In the genomic region with DNA sequence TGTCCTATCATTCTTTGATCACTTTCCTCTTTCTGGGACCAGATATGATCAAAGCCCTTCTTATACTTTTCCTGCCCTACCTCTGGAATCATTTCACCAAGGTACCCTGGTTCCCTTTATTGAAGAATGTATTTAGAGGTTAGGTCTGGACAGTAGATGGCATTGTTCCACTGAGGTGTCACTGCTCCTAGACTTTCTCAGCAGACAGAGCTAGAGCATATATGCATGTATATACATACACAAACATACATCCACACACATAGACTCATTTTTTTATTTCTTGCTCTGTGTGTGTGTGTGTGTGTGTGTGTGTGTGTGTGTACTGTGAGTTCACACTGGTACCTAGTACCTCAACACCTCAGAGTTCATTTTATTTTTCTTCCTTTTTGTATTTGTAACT, we compare ENCODE assay signal across 12 cellular contexts. TPM values are rescaled to one million over a fixed set of nuclear protein-coding genes. Genes with fewer than 3 reads are reported as not detected.
DNase-seq lines count a peak whose midpoint lies in the region; ATAC-seq, FAIRE-seq and TF ChIP-seq lines count a peak whose summit lies in the region.
"Had no signal": no experiment of that assay in that cellular context is flagged by ENCODE, and none has a peak within 500 bp of the region (broad histone marks: within the 10 kb centered on the region; RNA-seq: fewer than 3 reads in every experiment).

No MANE protein-coding gene starts in this region.

- FAIRE-seq in frontal cortex (lab: Jason Lieb, UNC) = no peak

- H3K36me3 ChIP-seq in mucosa of descending colon (ENCODE audit: low read depth) = no peaks in the 10 kb centered on the region
- H3K36me3 ChIP-seq: SJSA1 had no signal

- peak; percentile 66 for ATAC-seq in mucosa of descending colon
- no peak for ATAC-seq in HG03378 (IDR thresholded peaks at IDR 0.05; ENCODE audit: unreplicated experiment)

- H3K4me3 ChIP-seq in GM12865 (ENCODE audit: low read depth, low read length) (no peak overlapping the region), astrocyte of the spinal cord (ENCODE audit: low read depth, low read length) (no peak overlapping the region), mucosa of descending colon (no peak overlapping the region)
- H3K4me3 ChIP-seq: SJSA1 had no signal

- peak; percentile 11 for DNase-seq in GM12865 (ENCODE audit: low read depth)
- peak; percentile 7 for DNase-seq in MV-4-11 (lab: John Stamatoyannopoulos, UW)
- DNase-seq in astrocyte of the spinal cord (ENCODE audit: low read depth, low spot score) = peak; percentile 19
- peak in 1 of 3 donors; percentile 29 for DNase-seq in mucosa of descending colon
- DNase-seq in NOMO-1 (lab: John Stamatoyannopoulos, UW; ENCODE audit: unreplicated experiment in 2 of 2) = no peak
- no peak for DNase-seq in OCI-M2 (lab: John Stamatoyannopoulos, UW; ENCODE audit: unreplicated experiment)
- DNase-seq in frontal cortex (ENCODE audit: low spot score in 2 of 2) = no peak
- DNase-seq: activated naive CD4-positive, alpha-beta T cell treated with Interleukin-2 at 50 U/mL for 16 hours; foreskin melanocyte; nucleus accumbens had no signal

- TF ChIP-seq CTCF in GM12865 (IDR thresholded peaks at IDR 0.05; ENCODE audit: insufficient read depth, low read depth, low read length, missing control alignments) (peak; percentile 1), astrocyte of the spinal cord (IDR thresholded peaks at IDR 0.05; ENCODE audit: low read depth, low read length) (peak; percentile 14), mucosa of descending colon (IDR thresholded peaks at IDR 0.05) (no peak)

- intact Hi-C loops in mucosa of descending colon (cut with DNase I, micrococcal nuclease) = no loop called here

- in situ Hi-C loops in astrocyte of the spinal cord (cut with HindIII; ENCODE audit: low sequenced_read_pairs) = no loop called here

- H3K9me3 ChIP-seq in mucosa of descending colon = no peaks in the 10 kb centered on the region
- H3K9me3 ChIP-seq: SJSA1 had no signal

- H3K4me1 ChIP-seq in mucosa of descending colon (ENCODE audit: low read depth) = peaks cover 11% of the 10 kb centered on the region
- H3K4me1 ChIP-seq: SJSA1 had no signal

RNA-seq across cellular contexts. Expression of a gene that starts 40.9 kb away (rescaled TPM):
- total RNA-seq in mucosa of descending colon (10 to 100 TPM; 39.0 to 64.7 (median 59.3) TPM), frontal cortex (135 TPM)

Comparison
In these comparisons a context has a peak if more than half of its experiments do, and no peak if none do; other contexts are left out.
1. DNase-seq: peak in GM12865 (single experiment), MV-4-11 (single experiment) and astrocyte of the spinal cord (single experiment); none in NOMO-1 (0 of 2), OCI-M2 (single experiment) and frontal cortex (0 of 2).